34 cellular contexts compared by ENCODE assay signal in the genomic region with DNA sequence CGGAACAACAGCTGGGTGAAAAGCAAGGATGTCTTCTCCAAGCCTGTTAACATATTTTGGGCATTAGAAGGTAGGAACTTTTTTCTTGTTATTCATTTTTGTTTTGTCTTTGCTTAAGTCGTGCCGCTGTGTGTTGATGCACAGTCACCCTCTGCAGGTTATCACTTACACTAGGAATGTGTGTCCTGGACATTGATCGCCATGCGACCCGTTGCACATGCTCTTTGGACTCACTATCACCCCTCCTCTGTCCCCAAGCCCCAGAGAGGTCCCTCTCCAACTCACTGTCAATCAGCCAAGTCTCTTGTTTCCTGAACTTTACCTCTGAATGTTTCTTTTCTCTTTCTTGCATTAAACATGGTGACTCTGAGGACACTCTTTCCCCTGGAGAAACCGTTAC. TPM values are rescaled to one million over a fixed set of nuclear protein-coding genes. Genes with fewer than 3 reads are reported as not detected.
"Had no signal": no experiment of that assay in that cellular context is flagged by ENCODE, and none has a peak within 500 bp of the region (broad histone marks: within the 10 kb centered on the region; RNA-seq: fewer than 3 reads in every experiment).

No MANE protein-coding gene starts in this region.

- FAIRE-seq: astrocyte, bronchial epithelial cell had no signal

- ATAC-seq: activated naive CD4-positive, alpha-beta T cell treated with anti-CD3 and anti-CD28 coated beads, Interleukin-2, amount 50 U/mL, for 72 hours; activated naive CD8-positive, alpha-beta T cell treated with anti-CD3 and anti-CD28 coated beads, Interleukin-2, amount 50 U/mL, for 24 hours; activated T-cell treated with anti-CD3 and anti-CD28 coated beads, Interleukin-2, amount 50 U/mL, for 4 hours; activated T-cell treated with anti-CD3 and anti-CD28 coated beads, Interleukin-2, amount 50 U/mL, for 72 hours; activated T-helper 17 cell treated with anti-CD3 and anti-CD28 coated beads, Interleukin-2, amount 50 U/mL, for 72 hours; body of pancreas had no signal

- H3K27me3 ChIP-seq: adrenal gland, ascending aorta, body of pancreas, brain microvascular endothelial cell, breast epithelium, cardiac muscle cell had no signal

- H3K36me3 ChIP-seq: brain microvascular endothelial cell, breast epithelium had no signal

- H3K27ac ChIP-seq: adrenal gland, ascending aorta, body of pancreas, brain microvascular endothelial cell, breast epithelium, cardiac muscle cell had no signal

- H3K4me3 ChIP-seq: adrenal gland, ascending aorta, body of pancreas, breast epithelium, cardiac muscle cell had no signal

- DNase-seq: activated effector memory CD4-positive, alpha-beta T cell treated with anti-CD3 and anti-CD28 coated beads, Interleukin-2, amount 50 U/mL, for 16 hours; activated effector memory CD4-positive, alpha-beta T cell treated with Interleukin-2 at 50 U/mL for 16 hours; activated gamma-delta T cell; activated gamma-delta T cell treated with Interleukin-2 at 50 U/mL for 16 hours; activated naive CD4-positive, alpha-beta T cell; activated naive CD4-positive, alpha-beta T cell treated with anti-CD3 and anti-CD28 coated beads for 36 hours; activated naive CD4-positive, alpha-beta T cell treated with anti-CD3 and anti-CD28 coated beads, Interleukin-2, amount 10 ng/mL, durations not matched to agents 7 days and 5 days; activated naive CD4-positive, alpha-beta T cell treated with anti-CD3 and anti-CD28 coated beads, Interleukin-2, amount 50 U/mL, for 16 hours; activated naive CD4-positive, alpha-beta T cell treated with Interleukin-2 at 50 U/mL for 16 hours; activated naive CD8-positive, alpha-beta T cell treated with anti-CD3 and anti-CD28 coated beads for 36 hours; activated naive CD8-positive, alpha-beta T cell treated with anti-CD3 and anti-CD28 coated beads, Interleukin-2, amount 10 ng/mL, durations not matched to agents 7 days and 5 days; activated naive CD8-positive, alpha-beta T cell treated with anti-CD3 and anti-CD28 coated beads, Interleukin-2, amount 50 U/mL, for 24 hours; activated T-cell treated with anti-CD3 and anti-CD28 coated beads, Interleukin-2, amount 50 U/mL, for 1 hour; activated T-cell treated with anti-CD3 and anti-CD28 coated beads, Interleukin-2, amount 50 U/mL, for 24 hours; activated T-cell treated with anti-CD3 and anti-CD28 coated beads, Interleukin-2, amount 50 U/mL, for 4 hours; activated T-cell treated with anti-CD3 and anti-CD28 coated beads, Interleukin-2, amount 50 U/mL, for 48 hours; activated T-cell treated with anti-CD3 and anti-CD28 coated beads, Interleukin-2, amount 50 U/mL, for 72 hours; adrenal gland; amniotic stem cell; amygdala; anterior cingulate cortex; aorta; body of pancreas; brain microvascular endothelial cell; caudate nucleus; central memory CD4-positive, alpha-beta T cell; cerebellar nuclear complex had no signal

- H3K9me3 ChIP-seq: adrenal gland, ascending aorta, body of pancreas, breast epithelium had no signal

- H3K4me1 ChIP-seq: ascending aorta, body of pancreas, breast epithelium had no signal

RNA-seq across cellular contexts. Expression of a gene that starts 40.0 kb away (rescaled TPM):
- total RNA-seq: ascending aorta had no signal
